ENCODE assay signal across 1 cellular context in genomic region chr16:54080524-54081008, GRCh38.
TF ChIP-seq lines count a peak whose summit lies in the region.

No MANE protein-coding gene starts in this region.

TF ChIP-seq in HepG2, 621 proteins besides CTCF, POLR2A, EP300 and RAD21 (continued from another document and continues in another):
- TF ChIP-seq, protein P1, sequence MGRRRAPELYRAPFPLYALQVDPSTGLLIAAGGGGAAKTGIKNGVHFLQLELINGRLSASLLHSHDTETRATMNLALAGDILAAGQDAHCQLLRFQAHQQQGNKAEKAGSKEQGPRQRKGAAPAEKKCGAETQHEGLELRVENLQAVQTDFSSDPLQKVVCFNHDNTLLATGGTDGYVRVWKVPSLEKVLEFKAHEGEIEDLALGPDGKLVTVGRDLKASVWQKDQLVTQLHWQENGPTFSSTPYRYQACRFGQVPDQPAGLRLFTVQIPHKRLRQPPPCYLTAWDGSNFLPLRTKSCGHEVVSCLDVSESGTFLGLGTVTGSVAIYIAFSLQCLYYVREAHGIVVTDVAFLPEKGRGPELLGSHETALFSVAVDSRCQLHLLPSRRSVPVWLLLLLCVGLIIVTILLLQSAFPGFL (CRISPR knock-in tag; IDR thresholded peaks at IDR 0.05): no peak
- TF ChIP-seq ZBTB25 (CRISPR knock-in tag; IDR thresholded peaks at IDR 0.05) (peak; percentile 43; the same call in 1 of the 2 replicates), HIC2 (CRISPR knock-in tag; IDR thresholded peaks at IDR 0.05; ENCODE audit: low read depth) (no peak), KMT2B (CRISPR knock-in tag; IDR thresholded peaks at IDR 0.05) (peak; percentile 68; the same call in 1 of the 2 replicates), RFXAP (CRISPR knock-in tag; IDR thresholded peaks at IDR 0.05; ENCODE audit: borderline replicate concordance) (0 out of 2 replicates have a peak, but pooled peaks have one; percentile 52), ZNF589 (CRISPR knock-in tag; conservative IDR thresholded peaks at IDR 0.05) (no peak; the same call in 1 of the 2 replicates), GTF2F1 (IDR thresholded peaks at IDR 0.05; ENCODE audit: low read length) (no peak), FOXA1 (IDR thresholded peaks at IDR 0.05) (peak; percentile 67), FOXA1 (CRISPR knock-in tag; IDR thresholded peaks at IDR 0.05) (peak; percentile 97), SSRP1 (CRISPR knock-in tag; IDR thresholded peaks at IDR 0.05) (no peak), ZNF605 (CRISPR knock-in tag; IDR thresholded peaks at IDR 0.05) (peak; percentile 50; the same call in 1 of the 2 replicates), ZNF639 (CRISPR knock-in tag; conservative IDR thresholded peaks at IDR 0.05) (0 out of 2 replicates have a peak, but pooled peaks have one; percentile 54), ZSCAN12 (CRISPR knock-in tag; IDR thresholded peaks at IDR 0.05) (peak; percentile 89), ZNF724P (CRISPR knock-in tag; IDR thresholded peaks at IDR 0.05; ENCODE audit: borderline replicate concordance) (no peak), RBAK (CRISPR knock-in tag; IDR thresholded peaks at IDR 0.05) (0 out of 2 replicates have a peak, but pooled peaks have one; percentile 57), ZBTB8A (CRISPR knock-in tag; IDR thresholded peaks at IDR 0.05; ENCODE audit: borderline replicate concordance, low read depth) (no peak), CAMTA2 (CRISPR knock-in tag; IDR thresholded peaks at IDR 0.05; ENCODE audit: borderline replicate concordance) (no peak), SALL2 (CRISPR knock-in tag; IDR thresholded peaks at IDR 0.05) (no peak), HBP1 (CRISPR knock-in tag; IDR thresholded peaks at IDR 0.05; ENCODE audit: low read depth) (no peak), CEBPG (CRISPR knock-in tag; IDR thresholded peaks at IDR 0.05) (peak; percentile 92), ZFP36L2 (CRISPR knock-in tag; IDR thresholded peaks at IDR 0.05) (no peak), ZNF160 (CRISPR knock-in tag; IDR thresholded peaks at IDR 0.05) (no peak), ZNF850 (CRISPR knock-in tag; conservative IDR thresholded peaks at IDR 0.05) (no peak), SAP130 (CRISPR knock-in tag; IDR thresholded peaks at IDR 0.05; ENCODE audit: low read depth) (peak; percentile 75), NCOA2 (CRISPR knock-in tag; IDR thresholded peaks at IDR 0.05) (peak; percentile 48), HOXA9 (CRISPR knock-in tag; IDR thresholded peaks at IDR 0.05; ENCODE audit: borderline replicate concordance) (no peak), HOXA3 (CRISPR knock-in tag; IDR thresholded peaks at IDR 0.05) (peak; percentile 81), IRF9 (CRISPR knock-in tag; IDR thresholded peaks at IDR 0.05; ENCODE audit: borderline replicate concordance) (no peak), PRDM4 (CRISPR knock-in tag; IDR thresholded peaks at IDR 0.05; ENCODE audit: borderline replicate concordance) (no peak), MEF2D (CRISPR knock-in tag; IDR thresholded peaks at IDR 0.05) (peak; percentile 65; the same call in 1 of the 2 replicates), SP5 (CRISPR knock-in tag; IDR thresholded peaks at IDR 0.05; ENCODE audit: borderline replicate concordance, low read depth) (0 out of 2 replicates have a peak, but pooled peaks have one; percentile 21), ZNF414 (CRISPR knock-in tag; IDR thresholded peaks at IDR 0.05) (no peak), PAX8 (CRISPR knock-in tag; IDR thresholded peaks at IDR 0.05; ENCODE audit: borderline replicate concordance) (no peak), E2F2 (CRISPR knock-in tag; IDR thresholded peaks at IDR 0.05; ENCODE audit: borderline replicate concordance) (no peak), DR1 (CRISPR knock-in tag; IDR thresholded peaks at IDR 0.05) (no peak), ZNF720 (CRISPR knock-in tag; IDR thresholded peaks at IDR 0.05) (no peak)
- TF ChIP-seq, protein P2, sequence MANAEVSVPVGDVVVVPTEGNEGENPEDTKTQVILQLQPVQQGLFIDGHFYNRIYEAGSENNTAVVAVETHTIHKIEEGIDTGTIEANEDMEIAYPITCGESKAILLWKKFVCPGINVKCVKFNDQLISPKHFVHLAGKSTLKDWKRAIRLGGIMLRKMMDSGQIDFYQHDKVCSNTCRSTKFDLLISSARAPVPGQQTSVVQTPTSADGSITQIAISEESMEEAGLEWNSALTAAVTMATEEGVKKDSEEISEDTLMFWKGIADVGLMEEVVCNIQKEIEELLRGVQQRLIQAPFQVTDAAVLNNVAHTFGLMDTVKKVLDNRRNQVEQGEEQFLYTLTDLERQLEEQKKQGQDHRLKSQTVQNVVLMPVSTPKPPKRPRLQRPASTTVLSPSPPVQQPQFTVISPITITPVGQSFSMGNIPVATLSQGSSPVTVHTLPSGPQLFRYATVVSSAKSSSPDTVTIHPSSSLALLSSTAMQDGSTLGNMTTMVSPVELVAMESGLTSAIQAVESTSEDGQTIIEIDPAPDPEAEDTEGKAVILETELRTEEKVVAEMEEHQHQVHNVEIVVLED (CRISPR knock-in tag; IDR thresholded peaks at IDR 0.05; ENCODE audit: borderline replicate concordance): peak; percentile 39; the same call in 1 of the 2 replicates
- TF ChIP-seq, protein P3, sequence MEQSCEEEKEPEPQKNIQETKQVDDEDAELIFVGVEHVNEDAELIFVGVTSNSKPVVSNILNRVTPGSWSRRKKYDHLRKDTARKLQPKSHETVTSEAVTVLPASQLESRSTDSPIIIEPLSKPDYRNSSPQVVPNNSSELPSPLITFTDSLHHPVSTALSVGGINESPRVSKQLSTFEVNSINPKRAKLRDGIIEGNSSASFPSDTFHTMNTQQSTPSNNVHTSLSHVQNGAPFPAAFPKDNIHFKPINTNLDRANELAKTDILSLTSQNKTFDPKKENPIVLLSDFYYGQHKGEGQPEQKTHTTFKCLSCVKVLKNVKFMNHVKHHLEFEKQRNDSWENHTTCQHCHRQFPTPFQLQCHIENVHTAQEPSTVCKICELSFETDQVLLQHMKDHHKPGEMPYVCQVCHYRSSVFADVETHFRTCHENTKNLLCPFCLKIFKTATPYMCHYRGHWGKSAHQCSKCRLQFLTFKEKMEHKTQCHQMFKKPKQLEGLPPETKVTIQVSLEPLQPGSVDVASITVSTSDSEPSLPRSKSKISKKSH (CRISPR knock-in tag; IDR thresholded peaks at IDR 0.05; ENCODE audit: borderline replicate concordance): no peak
- TF ChIP-seq, protein P4, sequence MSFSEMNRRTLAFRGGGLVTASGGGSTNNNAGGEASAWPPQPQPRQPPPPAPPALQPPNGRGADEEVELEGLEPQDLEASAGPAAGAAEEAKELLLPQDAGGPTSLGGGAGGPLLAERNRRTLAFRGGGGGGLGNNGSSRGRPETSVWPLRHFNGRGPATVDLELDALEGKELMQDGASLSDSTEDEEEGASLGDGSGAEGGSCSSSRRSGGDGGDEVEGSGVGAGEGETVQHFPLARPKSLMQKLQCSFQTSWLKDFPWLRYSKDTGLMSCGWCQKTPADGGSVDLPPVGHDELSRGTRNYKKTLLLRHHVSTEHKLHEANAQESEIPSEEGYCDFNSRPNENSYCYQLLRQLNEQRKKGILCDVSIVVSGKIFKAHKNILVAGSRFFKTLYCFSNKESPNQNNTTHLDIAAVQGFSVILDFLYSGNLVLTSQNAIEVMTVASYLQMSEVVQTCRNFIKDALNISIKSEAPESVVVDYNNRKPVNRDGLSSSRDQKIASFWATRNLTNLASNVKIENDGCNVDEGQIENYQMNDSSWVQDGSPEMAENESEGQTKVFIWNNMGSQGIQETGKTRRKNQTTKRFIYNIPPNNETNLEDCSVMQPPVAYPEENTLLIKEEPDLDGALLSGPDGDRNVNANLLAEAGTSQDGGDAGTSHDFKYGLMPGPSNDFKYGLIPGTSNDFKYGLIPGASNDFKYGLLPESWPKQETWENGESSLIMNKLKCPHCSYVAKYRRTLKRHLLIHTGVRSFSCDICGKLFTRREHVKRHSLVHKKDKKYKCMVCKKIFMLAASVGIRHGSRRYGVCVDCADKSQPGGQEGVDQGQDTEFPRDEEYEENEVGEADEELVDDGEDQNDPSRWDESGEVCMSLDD (CRISPR knock-in tag; IDR thresholded peaks at IDR 0.05; ENCODE audit: borderline replicate concordance): no peak
- TF ChIP-seq, protein P5, sequence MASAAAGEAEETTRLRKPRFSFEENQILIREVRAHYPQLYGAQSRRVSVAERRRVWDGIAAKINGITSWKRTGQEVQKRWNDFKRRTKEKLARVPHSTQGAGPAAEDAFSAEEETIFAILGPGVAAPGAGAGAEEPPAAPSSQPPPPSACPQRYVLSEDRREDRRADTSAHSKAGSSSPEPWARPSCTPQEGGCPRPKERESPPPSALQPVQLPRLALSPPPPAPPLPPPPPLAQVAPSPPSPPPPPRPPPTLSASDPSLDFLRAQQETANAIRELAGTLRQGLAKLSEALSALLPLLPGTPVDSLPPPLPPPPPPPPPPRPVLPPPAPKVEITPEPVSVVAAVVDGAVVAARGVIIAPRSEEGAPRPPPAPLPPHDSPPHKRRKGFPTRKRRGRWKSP (CRISPR knock-in tag; IDR thresholded peaks at IDR 0.05): no peak
